In genomic region chr5:135437796-135438560, GRCh38 we compare ENCODE assay signal across 9 cellular contexts. TPM values are rescaled to one million over a fixed set of nuclear protein-coding genes. Genes with fewer than 3 reads are reported as not detected.
A peak's percentile ranks its signal among the peaks of the same experiment; 100 is the strongest.
DNase-seq lines count a peak whose midpoint lies in the region; ATAC-seq, FAIRE-seq and TF ChIP-seq lines count a peak whose summit lies in the region.
"Had no signal": no experiment of that assay in that cellular context is flagged by ENCODE, and none has a peak within 500 bp of the region (broad histone marks: within the 10 kb centered on the region; RNA-seq: fewer than 3 reads in every experiment).

No MANE protein-coding gene starts in this region.

- no peaks in the 10 kb centered on the region for H3K36me3 ChIP-seq in prostate gland
- H3K36me3 ChIP-seq: right lobe of liver had no signal

- H3K9me3 ChIP-seq in prostate gland, result no peaks in the 10 kb centered on the region
- H3K9me3 ChIP-seq: right lobe of liver had no signal

- no peak overlapping the region for H3K27ac ChIP-seq in prostate gland
- H3K27ac ChIP-seq: right lobe of liver had no signal

- H3K4me3 ChIP-seq in prostate gland, result no peak overlapping the region
- H3K4me3 ChIP-seq: right lobe of liver had no signal

- H3K27me3 ChIP-seq in prostate gland (replicated peaks; ENCODE audit: insufficient read depth), result no peaks in the 10 kb centered on the region
- H3K27me3 ChIP-seq: right lobe of liver had no signal

- intact Hi-C loops in prostate gland (cut with DNase I), result no loop called here

- no peak for TF ChIP-seq CTCF in prostate gland (IDR thresholded peaks at IDR 0.05)

- H3K4me1 ChIP-seq in prostate gland (replicated peaks), result no peaks in the 10 kb centered on the region
- H3K4me1 ChIP-seq: right lobe of liver had no signal

- TF ChIP-seq POLR2A in prostate gland (IDR thresholded peaks at IDR 0.05), result no peak
- no peak for TF ChIP-seq POLR2A in GM12892 (IDR thresholded peaks at IDR 0.05; ENCODE audit: low read depth, low read length)

- ATAC-seq in HG03521 (IDR thresholded peaks at IDR 0.05; ENCODE audit: unreplicated experiment), result no peak
- ATAC-seq in GM19397 (IDR thresholded peaks at IDR 0.05; ENCODE audit: unreplicated experiment), result no peak

- peak; percentile 97 for DNase-seq in EL
- DNase-seq in NCI-H226, result peak; percentile 92
- peak; percentile 46 for DNase-seq in ecto neural progenitor cell (ENCODE audit: low spot score)
- peak; percentile 21 for DNase-seq in prostate gland (ENCODE audit: low spot score)
- DNase-seq in GM12892 (ENCODE audit: insufficient read length), result no peak
- DNase-seq in NCI-H187 treated with DMSO at 0.1 percent for 48 hours (lab: John Stamatoyannopoulos, UW), result no peak

- WGBS in prostate gland, result 22% methylated on average over 13 of the region's 13 CpGs

- FAIRE-seq in GM12892 (lab: Jason Lieb, UNC), result no peak

RNA-seq across cellular contexts. Expression of gene DCANP1, which starts 9.2 kb away (rescaled TPM):
- not detected for total RNA-seq in prostate gland
- not detected for polyA plus RNA-seq in GM12892 (2012; ENCODE audit: missing spikeins)
- total RNA-seq: right lobe of liver had no signal

RNA-seq across cellular contexts. Expression of gene TIFAB, which starts 14.2 kb away (rescaled TPM):
- total RNA-seq in prostate gland, result not detected
- polyA plus RNA-seq in GM12892 (2012; ENCODE audit: missing spikeins), result 0.15 TPM

RNA-seq across cellular contexts. Expression of gene MACROH2A1, which starts 38.9 kb away (rescaled TPM):
- 100 to 1,000 TPM; 189 to 191 TPM for total RNA-seq in prostate gland
- polyA plus RNA-seq in GM12892 (2012; ENCODE audit: missing spikeins), result 133 TPM

Comparison
In these comparisons a context has a peak if more than half of its experiments do, and no peak if none do; other contexts are left out.
1. DNase-seq: peak in EL (single experiment), NCI-H226 (single experiment), ecto neural progenitor cell (single experiment) and prostate gland (single experiment); none in GM12892 (single experiment) and NCI-H187 treated with DMSO at 0.1 percent for 48 hours (single experiment).